ENCODE assay signal across 24 cellular contexts in genomic region chr7:13021566-13021965, GRCh38.
A peak's percentile ranks its signal among the peaks of the same experiment; 100 is the strongest.
DNase-seq lines count a peak whose midpoint lies in the region; ATAC-seq and TF ChIP-seq lines count a peak whose summit lies in the region.
"Had no signal": no experiment of that assay in that cellular context is flagged by ENCODE, and none has a peak within 500 bp of the region (broad histone marks: within the 10 kb centered on the region; RNA-seq: fewer than 3 reads in every experiment).

No MANE protein-coding gene starts in this region.

- intact Hi-C loops in A673 (cut with micrococcal nuclease; ENCODE audit: unreplicated experiment): no loop called here

- H3K9ac ChIP-seq in HUES48 (ENCODE audit: low read depth, low read length): no peak overlapping the region
- H3K9ac ChIP-seq: BLaER1 had no signal

- CTCF ChIA-PET in A673 (lab: Charles Lee): no interaction called here

- DNase-seq in COLO829 (ENCODE audit: low spot score): peak; percentile 59
- DNase-seq in astrocyte of the spinal cord (ENCODE audit: low read depth, low spot score): peak; percentile 27
- peak; percentile 9 for DNase-seq in left kidney (ENCODE audit: low read depth, low spot score)
- no peak for DNase-seq in A673 (ENCODE audit: low spot score)
- no peak for DNase-seq in COLO668 (lab: John Stamatoyannopoulos, UW; ENCODE audit: unreplicated experiment)
- no peak for DNase-seq in iPS-NIHi11 (ENCODE audit: low spot score)
- DNase-seq: activated CD4-positive, alpha-beta T cell treated with anti-CD3 and anti-CD28 coated beads, Interleukin-2, amount 10 ng/mL, durations not matched to agents 7 days and 5 days; activated CD8-positive, alpha-beta memory T cell treated with anti-CD3 and anti-CD28 coated beads, Interleukin-2, amount 10 ng/mL, durations not matched to agents 7 days and 5 days; activated naive CD4-positive, alpha-beta T cell treated with Interleukin-2 at 50 U/mL for 16 hours; activated T-cell treated with anti-CD3 and anti-CD28 coated beads, Interleukin-2, amount 50 U/mL, for 72 hours; adrenal gland; Calu3; caudate nucleus; glutamatergic neuron; kidney glomerular epithelial cell; naive B cell; NCI-H1436 treated with DMSO at 0.1 percent for 48 hours; NCI-H2171; NCI-H524 treated with DMSO at 0.1 percent for 48 hours; stimulated activated CD4-positive, alpha-beta T cell treated with anti-CD3 and anti-CD28 coated beads, Interleukin-4, amount 100 ng/mL, for 4 hours; stimulated activated naive CD4-positive, alpha-beta T cell had no signal

- H3K36me3 ChIP-seq in HUES48 (ENCODE audit: control insufficient read depth, insufficient read depth, low read length): no peaks in the 10 kb centered on the region
- no peaks in the 10 kb centered on the region for H3K36me3 ChIP-seq in A673 (ENCODE audit: insufficient read depth, low read length, poor library complexity, severe bottlenecking)
- H3K36me3 ChIP-seq: adrenal gland, BLaER1 had no signal

- BruUV-seq in A673 (replicated peaks; lab: Mats Ljungman, UMichigan): no TSS peak

- POLR2A ChIA-PET in A673 (lab: Charles Lee; ENCODE audit: low non-redundant PET): no interaction called here

- H3K4me3 ChIP-seq in HUES48 (ENCODE audit: low read depth, low read length) (no peak overlapping the region), astrocyte of the spinal cord (ENCODE audit: low read depth, low read length) (no peak overlapping the region), A673 (ENCODE audit: low read depth, low read length, poor library complexity, severe bottlenecking) (no peak overlapping the region)
- H3K4me3 ChIP-seq: adrenal gland, BLaER1 had no signal

- no peak for TF ChIP-seq CTCF in astrocyte of the spinal cord (IDR thresholded peaks at IDR 0.05; ENCODE audit: low read depth, low read length)
- TF ChIP-seq CTCF in A673 (conservative IDR thresholded peaks at IDR 0.05; ENCODE audit: low read depth, low read length): no peak

- H3K27ac ChIP-seq in HUES48 (ENCODE audit: low read depth, low read length) (peak overlapping the region; percentile 7), A673 (ENCODE audit: low read depth, low read length, poor library complexity, severe bottlenecking) (no peak overlapping the region)
- H3K27ac ChIP-seq: adrenal gland, BLaER1 had no signal

- no peak for ATAC-seq in GM21390 (IDR thresholded peaks at IDR 0.05; ENCODE audit: unreplicated experiment)
- ATAC-seq: activated CD8-positive, alpha-beta memory T cell treated with anti-CD3 and anti-CD28 coated beads, Interleukin-2, amount 10 ng/mL, durations not matched to agents 7 days and 5 days; activated T-cell treated with anti-CD3 and anti-CD28 coated beads, Interleukin-2, amount 50 U/mL, for 72 hours had no signal

- H3K4me1 ChIP-seq in HUES48 (ENCODE audit: control insufficient read depth, insufficient read depth, low read length) (peaks cover 32% of the 10 kb centered on the region), A673 (ENCODE audit: insufficient read depth, low read length, poor library complexity, severe bottlenecking) (no peaks in the 10 kb centered on the region)
- H3K4me1 ChIP-seq: adrenal gland, BLaER1 had no signal

- in situ Hi-C loops in astrocyte of the spinal cord (cut with HindIII; ENCODE audit: low sequenced_read_pairs): no loop called here

- H3K9me3 ChIP-seq in HUES48 (ENCODE audit: control insufficient read depth, insufficient read depth, low read length) (no peaks in the 10 kb centered on the region), A673 (ENCODE audit: low read depth, low read length, poor library complexity, severe bottlenecking) (no peaks in the 10 kb centered on the region)
- H3K9me3 ChIP-seq: adrenal gland, BLaER1 had no signal

- H3K27me3 ChIP-seq in HUES48 (ENCODE audit: control insufficient read depth, insufficient read depth, low read length) (no peaks in the 10 kb centered on the region), A673 (replicated peaks; ENCODE audit: insufficient read depth, low read depth, low read length, poor library complexity) (no peaks in the 10 kb centered on the region)
- H3K27me3 ChIP-seq: adrenal gland, BLaER1 had no signal

Comparison
In these comparisons a context has a peak if more than half of its experiments do, and no peak if none do; other contexts are left out.
1. DNase-seq: peak in COLO829 (single experiment), astrocyte of the spinal cord (single experiment) and left kidney (single experiment); none in A673 (single experiment), COLO668 (single experiment) and iPS-NIHi11 (single experiment).